In the genomic region with DNA sequence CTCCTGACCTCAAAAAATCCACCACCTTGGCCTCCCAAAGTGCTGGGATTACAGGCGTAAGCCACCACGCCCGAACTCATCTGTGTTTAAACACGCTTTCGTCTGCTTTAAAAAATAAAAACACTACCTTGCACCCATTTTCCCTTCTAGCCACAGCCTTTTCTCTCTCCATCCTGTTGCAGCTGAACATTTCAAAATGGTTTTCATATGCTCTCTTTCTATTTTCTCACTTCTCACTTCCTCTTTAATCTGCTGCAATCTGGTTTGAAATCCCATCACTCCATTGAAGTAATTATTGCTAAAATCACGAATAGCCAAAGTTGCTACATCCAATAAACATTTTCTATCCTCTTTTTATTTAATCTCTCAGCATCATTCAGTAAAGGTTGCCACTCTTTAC, we compare ENCODE assay signal across 16 cellular contexts.
A peak's percentile ranks its signal among the peaks of the same experiment; 100 is the strongest.
DNase-seq lines count a peak whose midpoint lies in the region; ATAC-seq and TF ChIP-seq lines count a peak whose summit lies in the region.
"Had no signal": no experiment of that assay in that cellular context is flagged by ENCODE, and none has a peak within 500 bp of the region (broad histone marks: within the 10 kb centered on the region; RNA-seq: fewer than 3 reads in every experiment).

No MANE protein-coding gene starts in this region.

- ATAC-seq in GM19043 (IDR thresholded peaks at IDR 0.05; ENCODE audit: low read depth, unreplicated experiment), result peak; percentile 53
- peak; percentile 54 for ATAC-seq in GM21786 (IDR thresholded peaks at IDR 0.05; ENCODE audit: unreplicated experiment)
- peak; percentile 58 for ATAC-seq in HG03432 (IDR thresholded peaks at IDR 0.05; ENCODE audit: unreplicated experiment)
- ATAC-seq in memory B cell (ENCODE audit: low read depth), result peak; percentile 55
- ATAC-seq in natural killer cell, result no peak
- ATAC-seq: naive thymus-derived CD4-positive, alpha-beta T cell had no signal

- H3K36me3 Mint-ChIP-seq in memory B cell (no peaks in the 10 kb centered on the region), natural killer cell (no peaks in the 10 kb centered on the region)
- H3K36me3 Mint-ChIP-seq: activated naive CD8-positive, alpha-beta T cell treated with anti-CD3 and anti-CD28 coated beads for 36 hours; naive thymus-derived CD4-positive, alpha-beta T cell had no signal

- no peak overlapping the region for H3K4me3 ChIP-seq in BE2C (ENCODE audit: low read depth, low read length)
- H3K4me3 ChIP-seq: PC-9 had no signal

- H3K4me3 Mint-ChIP-seq in memory B cell, result peak overlapping the region; percentile 24
- no peak overlapping the region for H3K4me3 Mint-ChIP-seq in natural killer cell
- H3K4me3 Mint-ChIP-seq: activated naive CD8-positive, alpha-beta T cell treated with anti-CD3 and anti-CD28 coated beads for 36 hours; CD4-positive, alpha-beta T cell; naive thymus-derived CD4-positive, alpha-beta T cell had no signal

- no peak overlapping the region for H3K27ac Mint-ChIP-seq in memory B cell
- no peak overlapping the region for H3K27ac Mint-ChIP-seq in natural killer cell
- H3K27ac Mint-ChIP-seq: activated naive CD8-positive, alpha-beta T cell treated with anti-CD3 and anti-CD28 coated beads for 36 hours; CD4-positive, alpha-beta T cell; naive thymus-derived CD4-positive, alpha-beta T cell had no signal

- peaks cover 14% of the 10 kb centered on the region for H3K27me3 ChIP-seq in BE2C

- DNase-seq in memory B cell (ENCODE audit: low spot score in 2 of 2) (no peak), NCI-H446 (lab: John Stamatoyannopoulos, UW) (no peak), BE2C (no peak), natural killer cell (no peak), superior temporal gyrus (ENCODE audit: extremely low spot score) (no peak)
- DNase-seq: activated naive CD8-positive, alpha-beta T cell treated with anti-CD3 and anti-CD28 coated beads for 36 hours; CD4-positive, alpha-beta T cell; central memory CD4-positive, alpha-beta T cell; glutamatergic neuron; naive thymus-derived CD4-positive, alpha-beta T cell; NCI-H2081 treated with DMSO at 0.1 percent for 48 hours; PC-9; T-helper 9 cell had no signal

- H3K27me3 Mint-ChIP-seq in memory B cell, result peaks cover 7% of the 10 kb centered on the region
- peaks cover 13 to 14% of the 10 kb centered on the region in 2 donors for H3K27me3 Mint-ChIP-seq in natural killer cell (ENCODE audit: low read depth in 2 of 2)

- TF ChIP-seq CTCF in BE2C (IDR thresholded peaks at IDR 0.05; ENCODE audit: low read depth, low read length) (no peak), natural killer cell (IDR thresholded peaks at IDR 0.05) (no peak)

- no peaks in the 10 kb centered on the region for H3K36me3 ChIP-seq in BE2C

- intact Hi-C loops in natural killer cell (cut with micrococcal nuclease), result no loop called here

- H3K4me1 ChIP-seq in BE2C, result no peaks in the 10 kb centered on the region

- H3K4me1 Mint-ChIP-seq in memory B cell (peaks cover 18% of the 10 kb centered on the region), natural killer cell (peaks cover 3 to 7% of the 10 kb centered on the region in 2 donors)

- H3K9me3 ChIP-seq in BE2C, result no peaks in the 10 kb centered on the region

- H3K9me3 Mint-ChIP-seq in memory B cell (peaks cover 2% of the 10 kb centered on the region), natural killer cell (peaks cover 0 to 6% of the 10 kb centered on the region in 2 donors)
- H3K9me3 Mint-ChIP-seq: activated naive CD8-positive, alpha-beta T cell treated with anti-CD3 and anti-CD28 coated beads for 36 hours; CD4-positive, alpha-beta T cell; naive thymus-derived CD4-positive, alpha-beta T cell had no signal

Comparison
In these comparisons a context has a peak if more than half of its experiments do, and no peak if none do; other contexts are left out.
1. ATAC-seq: peak in GM19043 (single experiment), GM21786 (single experiment), HG03432 (single experiment) and memory B cell (single experiment); none in natural killer cell (0 of 3).